Comparison of ENCODE assay signal across 30 cellular contexts in genomic region chr20:57738484-57738883, GRCh38. TPM values are rescaled to one million over a fixed set of nuclear protein-coding genes. Genes with fewer than 3 reads are reported as not detected.
A peak's percentile ranks its signal among the peaks of the same experiment; 100 is the strongest.
DNase-seq lines count a peak whose midpoint lies in the region; ATAC-seq and TF ChIP-seq lines count a peak whose summit lies in the region.
"Had no signal": no experiment of that assay in that cellular context is flagged by ENCODE, and none has a peak within 500 bp of the region (broad histone marks: within the 10 kb centered on the region; RNA-seq: fewer than 3 reads in every experiment).

No MANE protein-coding gene starts in this region.

- H3K27ac ChIP-seq in C4-2B (peak overlapping the region; percentile 62), HEK293 (ENCODE audit: extremely low read depth, low read depth, low read length) (no peak overlapping the region), suprapubic skin (no peak overlapping the region), spleen (no peak overlapping the region)
- H3K27ac ChIP-seq: pancreas, tibial nerve had no signal

- no peaks in the 10 kb centered on the region for H3K36me3 Mint-ChIP-seq in mesothelial cell of epicardium
- no peaks in the 10 kb centered on the region for H3K36me3 Mint-ChIP-seq in activated T-helper 1 cell treated with anti-CD3 and anti-CD28 coated beads, Interleukin-12 subunit alpha, Interleukin-12 subunit beta, Interleukin-2, Interleukin-4 antibody, amounts not matched to agents 30 ng/mL and 10 ng/mL and 1 ng/mL, durations not matched to agents 14 hours and 24 hours and 36 hours (ENCODE audit: low read depth)
- H3K36me3 Mint-ChIP-seq: brain; CD4-positive, alpha-beta memory T cell had no signal

- no peak for TF ChIP-seq EP300 in suprapubic skin (IDR thresholded peaks at IDR 0.05)

- TF ChIP-seq CTCF in C4-2B (conservative IDR thresholded peaks at IDR 0.05) (no peak), HEK293 (tag by site-specific recombination; IDR thresholded peaks at IDR 0.05) (no peak), mesothelial cell of epicardium (IDR thresholded peaks at IDR 0.05; ENCODE audit: unreplicated experiment) (no peak), suprapubic skin (IDR thresholded peaks at IDR 0.05) (no peak), spleen (IDR thresholded peaks at IDR 0.05 in 8 of 11, conservative IDR thresholded peaks at IDR 0.05 in 3 of 11) (no peak)

- no peaks in the 10 kb centered on the region for H3K9me3 Mint-ChIP-seq in mesothelial cell of epicardium
- H3K9me3 Mint-ChIP-seq in activated T-helper 1 cell treated with anti-CD3 and anti-CD28 coated beads, Interleukin-12 subunit alpha, Interleukin-12 subunit beta, Interleukin-2, Interleukin-4 antibody, amounts not matched to agents 30 ng/mL and 10 ng/mL and 1 ng/mL, durations not matched to agents 14 hours and 24 hours and 36 hours = no peaks in the 10 kb centered on the region
- H3K9me3 Mint-ChIP-seq: activated naive CD8-positive, alpha-beta T cell treated with anti-CD3 and anti-CD28 coated beads, Interleukin-2, amount 50 U/mL, for 24 hours; brain; CD4-positive, alpha-beta memory T cell; nephron progenitor cell had no signal

- CTCF ChIA-PET in HEK293 (lab: Yijun Ruan, JAX) = no interaction called here

- ATAC-seq in HG03025 (IDR thresholded peaks at IDR 0.05; ENCODE audit: low FRiP score, unreplicated experiment) = no peak
- ATAC-seq: activated naive CD8-positive, alpha-beta T cell treated with anti-CD3 and anti-CD28 coated beads, Interleukin-2, amount 50 U/mL, for 24 hours; left ventricle myocardium superior; stimulated activated naive CD8-positive, alpha-beta T cell treated with anti-CD3 and anti-CD28 coated beads, Interleukin-15, Interleukin-2, amounts not matched to agents 100 U/mL and 50 U/mL, for 24 hours had no signal

- no CpG with 5 or more reads among the region's 2 CpGs for WGBS in suprapubic skin
- 48 to 60% (median 53%) methylated on average over 2 of the region's 2 CpGs for WGBS in spleen, 5 donors

- H3K27ac Mint-ChIP-seq in mesothelial cell of epicardium = peak overlapping the region; percentile 64
- no peak overlapping the region for H3K27ac Mint-ChIP-seq in activated T-helper 1 cell treated with anti-CD3 and anti-CD28 coated beads, Interleukin-12 subunit alpha, Interleukin-12 subunit beta, Interleukin-2, Interleukin-4 antibody, amounts not matched to agents 30 ng/mL and 10 ng/mL and 1 ng/mL, durations not matched to agents 14 hours and 24 hours and 36 hours
- H3K27ac Mint-ChIP-seq: activated naive CD8-positive, alpha-beta T cell treated with anti-CD3 and anti-CD28 coated beads, Interleukin-2, amount 50 U/mL, for 24 hours; nephron progenitor cell had no signal

- H3K4me1 ChIP-seq in HEK293 (ENCODE audit: control insufficient read depth, insufficient read depth, low read length) (no peaks in the 10 kb centered on the region), suprapubic skin (no peaks in the 10 kb centered on the region), spleen (no peaks in the 10 kb centered on the region)
- H3K4me1 ChIP-seq: tibial nerve had no signal

- H3K4me3 Mint-ChIP-seq in mesothelial cell of epicardium = no peak overlapping the region
- H3K4me3 Mint-ChIP-seq in activated T-helper 1 cell treated with anti-CD3 and anti-CD28 coated beads, Interleukin-12 subunit alpha, Interleukin-12 subunit beta, Interleukin-2, Interleukin-4 antibody, amounts not matched to agents 30 ng/mL and 10 ng/mL and 1 ng/mL, durations not matched to agents 14 hours and 24 hours and 36 hours = no peak overlapping the region
- H3K4me3 Mint-ChIP-seq: activated naive CD8-positive, alpha-beta T cell treated with anti-CD3 and anti-CD28 coated beads, Interleukin-2, amount 50 U/mL, for 24 hours; brain; CD4-positive, alpha-beta memory T cell; nephron progenitor cell had no signal

- POLR2A ChIA-PET in HEK293 (lab: Yijun Ruan, JAX) = interaction anchor here (1.4 kb wide), 1 partner anchor 10 kb away, joined by 3 read pairs; no protein-coding TSS in a partner anchor

- intact Hi-C loops in spleen (cut with DNase I; ENCODE audit: low total_unique reads) = no loop called here
- intact Hi-C loops in activated T-helper 1 cell treated with anti-CD3 and anti-CD28 coated beads, Interleukin-12 subunit alpha, Interleukin-12 subunit beta, Interleukin-2, Interleukin-4 antibody, amounts not matched to agents 30 ng/mL and 10 ng/mL and 1 ng/mL, durations not matched to agents 14 hours and 24 hours and 36 hours (cut with micrococcal nuclease) = no loop called here

- DNase-seq in amniotic epithelial cell (ENCODE audit: low read depth) (peak; percentile 9), mesothelial cell of epicardium (ENCODE audit: low spot score in 2 of 2, unreplicated experiment in 2 of 2) (no peak), suprapubic skin (ENCODE audit: low spot score in 2 of 2) (no peak), spleen (no peak)
- DNase-seq in activated T-helper 1 cell treated with anti-CD3 and anti-CD28 coated beads, Interleukin-12 subunit alpha, Interleukin-12 subunit beta, Interleukin-2, Interleukin-4 antibody, amounts not matched to agents 30 ng/mL and 10 ng/mL and 1 ng/mL, durations not matched to agents 14 hours and 24 hours and 36 hours (ENCODE audit: low spot score) = no peak
- DNase-seq: activated CD4-positive, alpha-beta T cell treated with anti-CD3 and anti-CD28 coated beads, Interleukin-2, amount 50 U/mL, for 48 hours; activated CD4-positive, CD25-positive, alpha-beta regulatory T cell; activated CD8-positive, alpha-beta memory T cell treated with anti-CD3 and anti-CD28 coated beads, Interleukin-2, amount 50 U/mL, for 48 hours; activated effector memory CD4-positive, alpha-beta T cell treated with Interleukin-2 at 50 U/mL for 16 hours; activated naive CD8-positive, alpha-beta T cell treated with anti-CD3 and anti-CD28 coated beads, Interleukin-2, amount 50 U/mL, for 24 hours; CD4-positive, alpha-beta memory T cell; DMS153; erythroblast; hypothalamus; Kasumi-1; left ventricle myocardium superior; NCI-H1092 treated with DMSO at 0.1 percent for 48 hours; NCI-H1930; NCI-H774; nephron progenitor cell; right cardiac atrium; Right ventricle myocardium superior; stimulated activated CD4-positive, alpha-beta T cell treated with anti-CD3 and anti-CD28 coated beads, Interleukin-15, amount 100 ng/mL, for 24 hours; stimulated activated naive CD8-positive, alpha-beta T cell treated with anti-CD3 and anti-CD28 coated beads, Interleukin-15, Interleukin-2, amounts not matched to agents 100 U/mL and 50 U/mL, for 24 hours had no signal

- peaks cover 13% of the 10 kb centered on the region for H3K4me1 Mint-ChIP-seq in mesothelial cell of epicardium
- H3K4me1 Mint-ChIP-seq in activated T-helper 1 cell treated with anti-CD3 and anti-CD28 coated beads, Interleukin-12 subunit alpha, Interleukin-12 subunit beta, Interleukin-2, Interleukin-4 antibody, amounts not matched to agents 30 ng/mL and 10 ng/mL and 1 ng/mL, durations not matched to agents 14 hours and 24 hours and 36 hours (ENCODE audit: low read depth) = no peaks in the 10 kb centered on the region
- H3K4me1 Mint-ChIP-seq: CD4-positive, alpha-beta memory T cell had no signal

- H3K36me3 ChIP-seq in HEK293 (ENCODE audit: control insufficient read depth in 2 of 2, insufficient read depth in 1 of 2, low read length in 2 of 2) (no peaks in the 10 kb centered on the region), suprapubic skin (no peaks in the 10 kb centered on the region), spleen (no peaks in the 10 kb centered on the region)
- H3K36me3 ChIP-seq: pancreas, tibial nerve had no signal

- H3K4me3 ChIP-seq in HEK293 (ENCODE audit: low read depth, low read length) = no peak overlapping the region
- H3K4me3 ChIP-seq in suprapubic skin = no peak overlapping the region
- H3K4me3 ChIP-seq in spleen = no peak overlapping the region
- H3K4me3 ChIP-seq: pancreas, tibial nerve had no signal

- no peaks in the 10 kb centered on the region for H3K9me3 ChIP-seq in HEK293 (ENCODE audit: control insufficient read depth, insufficient read depth, low read depth, low read length)
- H3K9me3 ChIP-seq in suprapubic skin = no peaks in the 10 kb centered on the region
- no peaks in the 10 kb centered on the region for H3K9me3 ChIP-seq in spleen
- H3K9me3 ChIP-seq: pancreas, tibial nerve had no signal

- no peak for TF ChIP-seq POLR2A in suprapubic skin (IDR thresholded peaks at IDR 0.05)
- no peak for TF ChIP-seq POLR2A in spleen (IDR thresholded peaks at IDR 0.05)

- H3K27me3 ChIP-seq in suprapubic skin (no peaks in the 10 kb centered on the region), spleen (replicated peaks in 1 of 7) (peaks cover 0 to 11% (median 0%) of the 10 kb centered on the region in 7 donors)
- H3K27me3 ChIP-seq: pancreas, tibial nerve had no signal

- peaks cover 5% of the 10 kb centered on the region for H3K27me3 Mint-ChIP-seq in mesothelial cell of epicardium (ENCODE audit: low read depth)
- peaks cover 18% of the 10 kb centered on the region for H3K27me3 Mint-ChIP-seq in activated T-helper 1 cell treated with anti-CD3 and anti-CD28 coated beads, Interleukin-12 subunit alpha, Interleukin-12 subunit beta, Interleukin-2, Interleukin-4 antibody, amounts not matched to agents 30 ng/mL and 10 ng/mL and 1 ng/mL, durations not matched to agents 14 hours and 24 hours and 36 hours (ENCODE audit: insufficient read depth)

TF ChIP-seq in HEK293, 187 proteins besides CTCF, POLR2A, EP300 and RAD21 (continues in another document):
- TF ChIP-seq, protein P1, sequence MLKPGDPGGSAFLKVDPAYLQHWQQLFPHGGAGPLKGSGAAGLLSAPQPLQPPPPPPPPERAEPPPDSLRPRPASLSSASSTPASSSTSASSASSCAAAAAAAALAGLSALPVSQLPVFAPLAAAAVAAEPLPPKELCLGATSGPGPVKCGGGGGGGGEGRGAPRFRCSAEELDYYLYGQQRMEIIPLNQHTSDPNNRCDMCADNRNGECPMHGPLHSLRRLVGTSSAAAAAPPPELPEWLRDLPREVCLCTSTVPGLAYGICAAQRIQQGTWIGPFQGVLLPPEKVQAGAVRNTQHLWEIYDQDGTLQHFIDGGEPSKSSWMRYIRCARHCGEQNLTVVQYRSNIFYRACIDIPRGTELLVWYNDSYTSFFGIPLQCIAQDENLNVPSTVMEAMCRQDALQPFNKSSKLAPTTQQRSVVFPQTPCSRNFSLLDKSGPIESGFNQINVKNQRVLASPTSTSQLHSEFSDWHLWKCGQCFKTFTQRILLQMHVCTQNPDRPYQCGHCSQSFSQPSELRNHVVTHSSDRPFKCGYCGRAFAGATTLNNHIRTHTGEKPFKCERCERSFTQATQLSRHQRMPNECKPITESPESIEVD (tag by site-specific recombination; IDR thresholded peaks at IDR 0.05) = no peak
- TF ChIP-seq OVOL3 (tag by site-specific recombination; IDR thresholded peaks at IDR 0.05) (no peak), TCF7L2 (IDR thresholded peaks at IDR 0.05; ENCODE audit: borderline replicate concordance, low read depth, low read length) (no peak), ZNF202 (tag by site-specific recombination; IDR thresholded peaks at IDR 0.05; ENCODE audit: borderline replicate concordance) (no peak)

RNA-seq across cellular contexts. Expression of gene PMEPA1, which starts 28.7 kb away (rescaled TPM):
- total RNA-seq in mesothelial cell of epicardium (39.7 to 40.7 TPM (median 39.9 TPM) in 3 replicates), suprapubic skin (10 to 100 TPM in 3 of 4 donors, 1 to 10 TPM in 1; 9.5 to 20.4 (median 16.2) TPM), spleen (10 to 100 TPM in 5 of 7 donors, 1 to 10 TPM in 2; 7.3 to 15.7 (median 10.9) TPM)
- 1 to 10 TPM; 4.8 to 7.9 (median 6.7) TPM for polyA plus RNA-seq in spleen
- 0.57 and 0.66 TPM in 2 replicates for total RNA-seq in activated T-helper 1 cell treated with anti-CD3 and anti-CD28 coated beads, Interleukin-12 subunit alpha, Interleukin-12 subunit beta, Interleukin-2, Interleukin-4 antibody, amounts not matched to agents 30 ng/mL and 10 ng/mL and 1 ng/mL, durations not matched to agents 14 hours and 24 hours and 36 hours
